Comparison of ENCODE assay signal across 8 cellular contexts in the genomic region with DNA sequence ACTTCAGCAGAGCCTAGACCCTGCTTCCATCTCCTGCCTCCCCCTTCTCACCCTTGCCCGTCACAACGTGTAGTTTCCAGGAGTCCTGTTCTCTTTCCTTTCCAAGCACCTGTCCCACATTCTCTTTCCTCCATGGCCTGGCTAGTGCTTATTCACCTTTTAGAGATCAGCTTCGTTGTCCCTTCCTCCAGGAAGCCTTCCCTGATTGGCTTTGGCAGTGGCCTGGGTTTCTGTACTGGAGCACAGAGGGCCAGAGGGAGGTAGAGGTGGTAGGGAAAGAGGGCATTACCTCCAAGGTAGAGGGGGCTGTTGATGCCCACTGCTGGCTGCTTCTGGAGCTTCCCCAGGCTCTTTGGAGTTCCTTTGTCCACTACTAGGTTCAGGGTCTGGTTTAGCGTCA.
"Had no signal": no experiment of that assay in that cellular context is flagged by ENCODE, and none has a peak within 500 bp of the region (broad histone marks: within the 10 kb centered on the region; RNA-seq: fewer than 3 reads in every experiment).

No MANE protein-coding gene starts in this region.

- DNase-seq: IMR-90, KBM-7, KG1 had no signal

- H3K9ac ChIP-seq: KMS-11 had no signal

- FAIRE-seq: HepG2, HTR-8/SVneo had no signal

- H3K27ac Mint-ChIP-seq: IgD-negative memory B cell had no signal

- ATAC-seq: HepG2 had no signal

- H3K9me3 Mint-ChIP-seq: IgD-negative memory B cell had no signal

- H3K4me2 ChIP-seq: KMS-11 had no signal

- H3K4me1 Mint-ChIP-seq: IgD-negative memory B cell had no signal

- H3K27ac ChIP-seq: HL-60, KMS-11 had no signal

- H3K4me3 Mint-ChIP-seq: IgD-negative memory B cell had no signal

- H3K36me3 Mint-ChIP-seq: IgD-negative memory B cell had no signal
